Comparison of ENCODE assay signal across 9 cellular contexts in genomic region chr19:5369962-5370367, GRCh38. TPM values are rescaled to one million over a fixed set of nuclear protein-coding genes. Genes with fewer than 3 reads are reported as not detected.
DNase-seq lines count a peak whose midpoint lies in the region; ATAC-seq and TF ChIP-seq lines count a peak whose summit lies in the region.
"Had no signal": no experiment of that assay in that cellular context is flagged by ENCODE, and none has a peak within 500 bp of the region (broad histone marks: within the 10 kb centered on the region; RNA-seq: fewer than 3 reads in every experiment).

No MANE protein-coding gene starts in this region.

- CTCF ChIA-PET in PC-9 (lab: Charles Lee), result no interaction called here
- CTCF ChIA-PET in activated naive CD4-positive, alpha-beta T cell treated with anti-CD3 and anti-CD28 coated beads, Interleukin-2, amount 10 ng/mL, durations not matched to agents 7 days and 5 days (lab: Charles Lee), result no interaction called here

- no peak overlapping the region for H3K27ac ChIP-seq in PC-9

- H3K9me2 ChIP-seq in PC-9 (ENCODE audit: insufficient read depth), result no peaks in the 10 kb centered on the region

- H3K79me2 ChIP-seq in PC-9 (ENCODE audit: low read depth), result no peaks in the 10 kb centered on the region

- H2AFZ ChIP-seq in PC-9, result no peak overlapping the region

- no peaks in the 10 kb centered on the region for H3K27me3 Mint-ChIP-seq in activated naive CD4-positive, alpha-beta T cell treated with anti-CD3 and anti-CD28 coated beads, Interleukin-2, amount 10 ng/mL, durations not matched to agents 7 days and 5 days

- H3K4me3 ChIP-seq in PC-9, result no peak overlapping the region

- H3K4me1 Mint-ChIP-seq in activated naive CD4-positive, alpha-beta T cell treated with anti-CD3 and anti-CD28 coated beads, Interleukin-2, amount 10 ng/mL, durations not matched to agents 7 days and 5 days, result no peaks in the 10 kb centered on the region

- DNase-seq in NCI-H345 (lab: John Stamatoyannopoulos, UW) (peak; percentile 16), NCI-H345 treated with DMSO at 0.1 percent for 48 hours (lab: John Stamatoyannopoulos, UW; ENCODE audit: unreplicated experiment) (no peak), PC-9 (peak in 1 of 2 experiments; percentile 35), iris pigment epithelial cell (ENCODE audit: low read depth) (peak; percentile 32)
- DNase-seq in activated naive CD4-positive, alpha-beta T cell treated with anti-CD3 and anti-CD28 coated beads, Interleukin-2, amount 10 ng/mL, durations not matched to agents 7 days and 5 days, result peak; percentile 60
- peak; percentile 3 for DNase-seq in stimulated activated CD8-positive, alpha-beta memory T cell treated with anti-CD3 and anti-CD28 coated beads, Interleukin-12 subunit alpha, Interleukin-12 subunit beta, amount 100 ng/mL, for 24 hours (ENCODE audit: extremely low read depth)

- TF ChIP-seq CTCF in PC-9 (conservative IDR thresholded peaks at IDR 0.05), result peak; percentile 68

- 0 out of 2 replicates have a peak, but pooled peaks cover 6% of the 10 kb centered on the region for H3K27me3 ChIP-seq in PC-9 (ENCODE audit: insufficient read depth, low read depth)

- no peak overlapping the region for H3K4me3 Mint-ChIP-seq in activated naive CD4-positive, alpha-beta T cell treated with anti-CD3 and anti-CD28 coated beads, Interleukin-2, amount 10 ng/mL, durations not matched to agents 7 days and 5 days
- H3K4me3 Mint-ChIP-seq: activated naive CD8-positive, alpha-beta T cell had no signal

- no peak overlapping the region for H3K27ac Mint-ChIP-seq in activated naive CD4-positive, alpha-beta T cell treated with anti-CD3 and anti-CD28 coated beads, Interleukin-2, amount 10 ng/mL, durations not matched to agents 7 days and 5 days
- H3K27ac Mint-ChIP-seq: activated naive CD8-positive, alpha-beta T cell had no signal

- intact Hi-C loops in PC-9 (cut with micrococcal nuclease; ENCODE audit: unreplicated experiment), result loop anchor here (10.0 kb wide), 1 partner anchor 175 kb away; no protein-coding TSS in a partner anchor

- H3K9me3 ChIP-seq in PC-9 (ENCODE audit: insufficient read depth, low read depth), result no peaks in the 10 kb centered on the region

- H3K9me3 Mint-ChIP-seq in activated naive CD4-positive, alpha-beta T cell treated with anti-CD3 and anti-CD28 coated beads, Interleukin-2, amount 10 ng/mL, durations not matched to agents 7 days and 5 days, result peaks cover 13% of the 10 kb centered on the region

- ATAC-seq in GM21825 (IDR thresholded peaks at IDR 0.05; ENCODE audit: unreplicated experiment), result no peak
- no peak for ATAC-seq in GM21360 (IDR thresholded peaks at IDR 0.05; ENCODE audit: unreplicated experiment)

- H3F3A ChIP-seq in PC-9 (ENCODE audit: insufficient read depth, low read depth), result peaks cover 9% of the 10 kb centered on the region; the same call in 1 of the 2 replicates

- no peak overlapping the region for H3K4me2 ChIP-seq in PC-9

- H3K36me3 ChIP-seq in PC-9 (ENCODE audit: low read depth), result no peaks in the 10 kb centered on the region

- H3K36me3 Mint-ChIP-seq in activated naive CD4-positive, alpha-beta T cell treated with anti-CD3 and anti-CD28 coated beads, Interleukin-2, amount 10 ng/mL, durations not matched to agents 7 days and 5 days, result no peaks in the 10 kb centered on the region
- H3K36me3 Mint-ChIP-seq: activated naive CD8-positive, alpha-beta T cell had no signal

- BruUV-seq in PC-9 (replicated peaks; lab: Mats Ljungman, UMichigan), result no TSS peak

- POLR2A ChIA-PET in PC-9 (lab: Charles Lee; ENCODE audit: unreplicated experiment), result no interaction called here

- H3K4me1 ChIP-seq in PC-9 (replicated peaks; ENCODE audit: insufficient read depth), result no peaks in the 10 kb centered on the region

- no peaks in the 10 kb centered on the region for H4K20me1 ChIP-seq in PC-9 (ENCODE audit: insufficient read depth)

RNA-seq across cellular contexts. Expression of gene PTPRS, which starts 29.4 kb away (rescaled TPM):
- total RNA-seq in PC-9 (2021), result 131 and 183 TPM in 2 replicates
